ENCODE assay signal across 8 cellular contexts in the genomic region with DNA sequence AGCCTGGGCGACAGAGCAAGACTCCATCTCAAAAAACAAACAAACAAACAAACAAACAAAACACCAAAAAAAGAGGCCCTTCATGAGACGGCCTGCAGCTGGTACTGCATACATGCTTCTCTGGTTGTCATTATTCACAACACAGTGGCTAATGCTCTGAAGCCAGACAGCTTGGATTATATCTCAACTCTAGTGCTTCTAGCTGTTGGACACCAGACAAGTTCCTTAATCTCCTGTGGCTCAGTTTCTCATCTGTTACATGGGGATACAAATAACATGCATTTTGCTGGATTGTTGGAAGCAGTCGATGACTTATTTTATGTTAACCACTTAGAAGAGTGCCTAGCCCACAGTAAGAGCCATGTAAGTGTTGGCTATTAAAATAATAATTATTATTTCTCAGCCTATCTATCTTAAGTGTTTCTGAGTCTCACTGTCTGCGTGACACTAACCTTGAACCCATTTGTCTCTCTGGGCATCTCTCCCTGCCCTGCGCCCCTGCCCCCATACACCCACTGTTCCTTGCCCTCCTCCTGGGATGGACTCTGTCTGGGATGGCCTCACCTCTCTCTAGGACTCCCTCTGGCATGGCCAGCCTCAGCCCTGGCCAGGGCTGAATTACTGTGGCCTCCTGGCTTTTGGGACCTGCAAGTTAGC. TPM values are rescaled to one million over a fixed set of nuclear protein-coding genes. Genes with fewer than 3 reads are reported as not detected.
DNase-seq lines count a peak whose midpoint lies in the region; ATAC-seq and TF ChIP-seq lines count a peak whose summit lies in the region.

No MANE protein-coding gene starts in this region.

- H3K4me2 ChIP-seq in BLaER1, result peak overlapping the region; percentile 98

- peak overlapping the region; percentile 97 to 99 for H3K27ac Mint-ChIP-seq in natural killer cell

- no peaks in the 10 kb centered on the region for H3K36me3 ChIP-seq in BLaER1
- H3K36me3 ChIP-seq in MG63, result peaks cover 14% of the 10 kb centered on the region

- H3K36me3 Mint-ChIP-seq in natural killer cell, result no peaks in the 10 kb centered on the region

- no peaks in the 10 kb centered on the region for H3K27me3 Mint-ChIP-seq in natural killer cell (ENCODE audit: low read depth in 2 of 2)

- peak overlapping the region; percentile 95 for H3K27ac ChIP-seq in BLaER1
- peak overlapping the region; percentile 99 for H3K27ac ChIP-seq in caudate nucleus (ENCODE audit: low read depth, low read length)

- H3K4me1 Mint-ChIP-seq in natural killer cell, result peaks cover 19 to 27% of the 10 kb centered on the region in 2 donors

- H3K9me3 ChIP-seq in BLaER1 (no peaks in the 10 kb centered on the region), MG63 (no peaks in the 10 kb centered on the region)

- H3K9me3 Mint-ChIP-seq in natural killer cell, result no peaks in the 10 kb centered on the region

- H3K27me3 ChIP-seq in BLaER1 (no peaks in the 10 kb centered on the region), MG63 (no peaks in the 10 kb centered on the region)

- no peak for TF ChIP-seq CTCF in natural killer cell (IDR thresholded peaks at IDR 0.05)

- peak overlapping the region; percentile 95 for H3K4me3 ChIP-seq in BLaER1
- peak overlapping the region; percentile 37 for H3K4me3 ChIP-seq in MG63

- H3K4me3 Mint-ChIP-seq in natural killer cell, result no peak overlapping the region

- intact Hi-C loops in natural killer cell (cut with micrococcal nuclease), result loop anchor here (5.0 to 10.0 kb wide), 2 partner anchors 257 to 314 kb away; partner anchors contain the start of gene LYL1

- H3K4me1 ChIP-seq in BLaER1, result peaks cover 76% of the 10 kb centered on the region

- peaks cover 18% of the 10 kb centered on the region for H4K20me1 ChIP-seq in BLaER1

- no peak for ATAC-seq in natural killer cell
- ATAC-seq in HG02852 (IDR thresholded peaks at IDR 0.05; ENCODE audit: unreplicated experiment), result no peak

- DNase-seq in MG63 (no peak), caudate nucleus (lab: John Stamatoyannopoulos, UW) (no peak), natural killer cell (no peak), NCI-H2196 treated with DMSO at 0.1 percent for 48 hours (lab: John Stamatoyannopoulos, UW; ENCODE audit: unreplicated experiment) (no peak), NOMO-1 treated with DMSO at 0.1 percent for 48 hours (lab: John Stamatoyannopoulos, UW; ENCODE audit: unreplicated experiment) (no peak), activated T-cell treated with anti-CD3 and anti-CD28 coated beads for 4 hours (no peak)

- peak overlapping the region; percentile 91 for H3K9ac ChIP-seq in BLaER1

RNA-seq across cellular contexts. Expression of gene JUNB, which starts 3.1 kb away (rescaled TPM):
- 82.5 and 125 TPM in 2 replicates for total RNA-seq in MG63 (2014; rRNA removed; shearing (Covaris generic); ENCODE audit: low replicate concordance)
- total RNA-seq in natural killer cell, result 100 to 1,000 TPM; 781 to 903 (median 859) TPM

RNA-seq across cellular contexts. Expression of gene HOOK2, which starts 12.8 kb away (rescaled TPM):
- total RNA-seq in MG63 (2014; rRNA removed; shearing (Covaris generic); ENCODE audit: low replicate concordance), result 23.1 and 48.2 TPM in 2 replicates
- 10 to 100 TPM; 13.3 to 15.3 (median 13.9) TPM for total RNA-seq in natural killer cell

RNA-seq across cellular contexts. Expression of gene PRDX2, which starts 13.4 kb away (rescaled TPM):
- 279 and 325 TPM in 2 replicates for total RNA-seq in MG63 (2014; rRNA removed; shearing (Covaris generic); ENCODE audit: low replicate concordance)
- 10 to 100 TPM; 28.8 to 67.1 (median 66.9) TPM for total RNA-seq in natural killer cell

RNA-seq across cellular contexts. Expression of gene THSD8, which starts 13.7 kb away (rescaled TPM):
- total RNA-seq in MG63 (2014; rRNA removed; shearing (Covaris generic); ENCODE audit: low replicate concordance), result 0.99 TPM in 1 of 2 replicates, not detected in the other
- total RNA-seq in natural killer cell, result 1 to 10 TPM; 1.7 to 2.8 (median 2.2) TPM

RNA-seq across cellular contexts. Expression of gene RNASEH2A, which starts 18.2 kb away (rescaled TPM):
- 153 and 219 TPM in 2 replicates for total RNA-seq in MG63 (2014; rRNA removed; shearing (Covaris generic); ENCODE audit: low replicate concordance)
- 1 to 10 TPM; 6.6 to 8.7 (median 7.4) TPM for total RNA-seq in natural killer cell
